15 cellular contexts compared by ENCODE assay signal in the genomic region with DNA sequence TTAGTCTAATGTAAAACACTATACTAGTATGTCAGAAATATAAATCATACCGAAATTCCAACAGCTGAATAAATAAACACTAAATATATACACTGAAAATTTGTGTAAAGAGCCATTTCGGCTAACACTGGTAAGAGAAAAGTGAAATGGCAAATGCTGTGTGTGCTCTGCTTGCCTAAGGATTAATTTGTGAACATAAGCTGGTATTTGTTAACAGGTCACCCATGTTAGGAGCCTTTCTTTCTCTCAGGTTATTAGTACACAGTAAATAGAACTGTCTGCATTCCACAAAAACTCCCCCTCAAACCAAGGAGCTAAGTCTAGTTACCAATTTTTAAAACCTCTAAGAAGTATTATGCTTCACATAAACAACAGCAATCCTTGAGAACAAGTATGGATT. TPM values are rescaled to one million over a fixed set of nuclear protein-coding genes. Genes with fewer than 3 reads are reported as not detected.
DNase-seq lines count a peak whose midpoint lies in the region; ATAC-seq and TF ChIP-seq lines count a peak whose summit lies in the region.
"Had no signal": no experiment of that assay in that cellular context is flagged by ENCODE, and none has a peak within 500 bp of the region (broad histone marks: within the 10 kb centered on the region; RNA-seq: fewer than 3 reads in every experiment).

No MANE protein-coding gene starts in this region.

- peaks cover 14% of the 10 kb centered on the region for H3F3A ChIP-seq in SK-N-SH (replicated peaks; ENCODE audit: insufficient read depth)

- H3K9me3 ChIP-seq in SK-N-SH (no peaks in the 10 kb centered on the region), thyroid gland (no peaks in the 10 kb centered on the region)
- H3K9me3 ChIP-seq: upper lobe of right lung had no signal

- no peaks in the 10 kb centered on the region for H3K9me2 ChIP-seq in SK-N-SH

- DNase-seq in SK-N-SH, result no peak
- peak; percentile 26 for DNase-seq in choroid plexus epithelial cell (ENCODE audit: low read depth)
- DNase-seq in naive B cell, result no peak
- DNase-seq in thyroid gland, result no peak
- DNase-seq in RKO (ENCODE audit: low spot score), result no peak
- DNase-seq in NCI-H1436 treated with DMSO at 0.1 percent for 48 hours (lab: John Stamatoyannopoulos, UW), result no peak
- DNase-seq: 8988T; activated CD4-positive, alpha-beta T cell treated with anti-CD3 and anti-CD28 coated beads, Interleukin-2, amount 10 ng/mL, durations not matched to agents 7 days and 5 days; activated gamma-delta T cell; KBM-7; midbrain; NCI-H2029 treated with DMSO at 0.1 percent for 48 hours; upper lobe of right lung had no signal

- H3K4me3 Mint-ChIP-seq in naive B cell, result peak overlapping the region in 2 of 8 donors; percentile 6 to 36
- H3K4me3 Mint-ChIP-seq: activated CD4-positive, alpha-beta T cell treated with anti-CD3 and anti-CD28 coated beads, Interleukin-2, amount 10 ng/mL, durations not matched to agents 7 days and 5 days had no signal

- peaks cover 13 to 26% of the 10 kb centered on the region in 2 experiments for H3K4me1 ChIP-seq in SK-N-SH (ENCODE audit: control insufficient read depth in 1 of 2, insufficient read depth in 2 of 2, low read depth in 1 of 2, low read length in 1 of 2)
- peaks cover 33 to 45% of the 10 kb centered on the region in 2 donors for H3K4me1 ChIP-seq in thyroid gland

- CTCF ChIA-PET in SK-N-SH (lab: Yijun Ruan, JAX), result interaction anchor here (0.9 to 1.6 kb wide), 6 partner anchors 12 to 405 kb away, joined by 3 to 8 read pairs (median 3); no protein-coding TSS in a partner anchor

- H3K9me3 Mint-ChIP-seq in naive B cell, result no peaks in the 10 kb centered on the region
- H3K9me3 Mint-ChIP-seq: activated CD4-positive, alpha-beta T cell treated with anti-CD3 and anti-CD28 coated beads, Interleukin-2, amount 10 ng/mL, durations not matched to agents 7 days and 5 days had no signal

- peaks cover 4 to 8% of the 10 kb centered on the region in 2 donors for H3K36me3 Mint-ChIP-seq in naive B cell

- no peak overlapping the region for H3K9ac ChIP-seq in SK-N-SH

- no peak for TF ChIP-seq EP300 in SK-N-SH (IDR thresholded peaks at IDR 0.05; ENCODE audit: borderline replicate concordance in 1 of 2, low read depth in 1 of 2, low read length in 1 of 2)

- H3K27me3 ChIP-seq in SK-N-SH (ENCODE audit: insufficient read depth) (no peaks in the 10 kb centered on the region), thyroid gland (no peaks in the 10 kb centered on the region)
- H3K27me3 ChIP-seq: upper lobe of right lung had no signal

- no peaks in the 10 kb centered on the region for H3K36me3 ChIP-seq in SK-N-SH (replicated peaks in 1 of 2; ENCODE audit: control insufficient read depth in 1 of 2, insufficient read depth in 2 of 2, low read length in 1 of 2)
- no peaks in the 10 kb centered on the region for H3K36me3 ChIP-seq in thyroid gland
- H3K36me3 ChIP-seq: upper lobe of right lung had no signal

- H3K4me2 ChIP-seq in SK-N-SH, result no peak overlapping the region

- no peaks in the 10 kb centered on the region for H3K27me3 Mint-ChIP-seq in naive B cell
- H3K27me3 Mint-ChIP-seq: activated CD4-positive, alpha-beta T cell treated with anti-CD3 and anti-CD28 coated beads, Interleukin-2, amount 10 ng/mL, durations not matched to agents 7 days and 5 days had no signal

- peak overlapping the region; percentile 36 to 93 (median 76) for H3K27ac Mint-ChIP-seq in naive B cell

- WGBS in SK-N-SH (ENCODE audit: low lambda C conversion rate), result 77% methylated on average over 2 of the region's 2 CpGs
- 86 to 90% methylated on average over 2 of the region's 2 CpGs for WGBS in thyroid gland, 2 donors

- ATAC-seq in SK-N-SH treated with all-trans-retinoic acid at 6 μM for 48 hours, result no peak
- ATAC-seq in naive B cell (ENCODE audit: low read depth in 2 of 2), result no peak
- no peak for ATAC-seq in HG03280 (IDR thresholded peaks at IDR 0.05; ENCODE audit: unreplicated experiment)

- peaks cover 93% of the 10 kb centered on the region for H3K79me2 ChIP-seq in SK-N-SH (ENCODE audit: insufficient read depth)

- H3K4me3 ChIP-seq in SK-N-SH (ENCODE audit: low read depth in 2 of 2, low read length in 1 of 2), result no peak overlapping the region
- no peak overlapping the region for H3K4me3 ChIP-seq in choroid plexus epithelial cell (ENCODE audit: low read depth, low read length)
- H3K4me3 ChIP-seq in thyroid gland (replicated peaks in 1 of 3), result no peak overlapping the region
- H3K4me3 ChIP-seq: upper lobe of right lung had no signal

- H3K4me1 Mint-ChIP-seq in naive B cell, result peaks cover 57 to 80% (median 76%) of the 10 kb centered on the region in 3 donors

- H4K20me1 ChIP-seq in SK-N-SH (ENCODE audit: insufficient read depth), result peaks cover 17% of the 10 kb centered on the region

- H3K27ac ChIP-seq in SK-N-SH (ENCODE audit: low read depth in 2 of 2, low read length in 1 of 2) (peak overlapping the region; percentile 16 to 24; a peak in 2 of 4 replicates), thyroid gland (peak overlapping the region in 2 of 3 donors; percentile 45 to 69)
- H3K27ac ChIP-seq: upper lobe of right lung had no signal

- POLR2A ChIA-PET in SK-N-SH (lab: Yijun Ruan, JAX), result no interaction called here

- no peak overlapping the region for H2AFZ ChIP-seq in SK-N-SH (ENCODE audit: low read depth)

- TF ChIP-seq CTCF in SK-N-SH (IDR thresholded peaks at IDR 0.05) (no peak), choroid plexus epithelial cell (conservative IDR thresholded peaks at IDR 0.05; ENCODE audit: low read depth, low read length) (no peak), thyroid gland (IDR thresholded peaks at IDR 0.05) (no peak)

- intact Hi-C loops in thyroid gland (cut with DNase I), result no loop called here

- TF ChIP-seq POLR2A in thyroid gland (IDR thresholded peaks at IDR 0.05), result no peak

- no peak for TF ChIP-seq RAD21 in SK-N-SH (IDR thresholded peaks at IDR 0.05; ENCODE audit: low read length)

TF ChIP-seq in SK-N-SH, 30 proteins besides CTCF, POLR2A, EP300 and RAD21:
- TF ChIP-seq, protein P1, sequence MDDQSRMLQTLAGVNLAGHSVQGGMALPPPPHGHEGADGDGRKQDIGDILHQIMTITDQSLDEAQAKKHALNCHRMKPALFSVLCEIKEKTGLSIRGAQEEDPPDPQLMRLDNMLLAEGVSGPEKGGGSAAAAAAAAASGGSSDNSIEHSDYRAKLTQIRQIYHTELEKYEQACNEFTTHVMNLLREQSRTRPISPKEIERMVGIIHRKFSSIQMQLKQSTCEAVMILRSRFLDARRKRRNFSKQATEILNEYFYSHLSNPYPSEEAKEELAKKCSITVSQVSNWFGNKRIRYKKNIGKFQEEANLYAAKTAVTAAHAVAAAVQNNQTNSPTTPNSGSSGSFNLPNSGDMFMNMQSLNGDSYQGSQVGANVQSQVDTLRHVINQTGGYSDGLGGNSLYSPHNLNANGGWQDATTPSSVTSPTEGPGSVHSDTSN (IDR thresholded peaks at IDR 0.05), result no peak
- TF ChIP-seq FOXM1 (IDR thresholded peaks at IDR 0.05; ENCODE audit: low read depth) (no peak), YY1 (IDR thresholded peaks at IDR 0.05; ENCODE audit: low read depth) (no peak)

TF ChIP-seq in SK-N-SH treated with all-trans-retinoic acid at 6 μM for 48 hours, 23 proteins besides CTCF, POLR2A, EP300 and RAD21:
- no peak for TF ChIP-seq ZNF8 (CRISPR knock-in tag; IDR thresholded peaks at IDR 0.05)

RNA-seq across cellular contexts. Expression of a gene that starts 27.0 kb away (rescaled TPM):
- 31.9 and 46.4 TPM in 2 replicates for polyA plus RNA-seq in SK-N-SH (2012; rRNA removed)
- polyA plus RNA-seq in SK-N-SH (2012; cell fraction: cytosol; rRNA removed), result 35.2 and 38.0 TPM in 2 replicates
- 21.5 and 37.4 TPM in 2 replicates for polyA plus RNA-seq in SK-N-SH (2012; cell fraction: nucleus; rRNA removed)
- polyA plus RNA-seq in naive B cell (ENCODE audit: low read depth in 6 of 6), result 100 to 1,000 TPM; 124 to 200 (median 166) TPM
- total RNA-seq in thyroid gland, result 100 to 1,000 TPM in 1 of 4 donors, 10 to 100 TPM in 3; 74.8 to 110 (median 90.6) TPM
